ENCODE assay signal across 8 cellular contexts in the genomic region with DNA sequence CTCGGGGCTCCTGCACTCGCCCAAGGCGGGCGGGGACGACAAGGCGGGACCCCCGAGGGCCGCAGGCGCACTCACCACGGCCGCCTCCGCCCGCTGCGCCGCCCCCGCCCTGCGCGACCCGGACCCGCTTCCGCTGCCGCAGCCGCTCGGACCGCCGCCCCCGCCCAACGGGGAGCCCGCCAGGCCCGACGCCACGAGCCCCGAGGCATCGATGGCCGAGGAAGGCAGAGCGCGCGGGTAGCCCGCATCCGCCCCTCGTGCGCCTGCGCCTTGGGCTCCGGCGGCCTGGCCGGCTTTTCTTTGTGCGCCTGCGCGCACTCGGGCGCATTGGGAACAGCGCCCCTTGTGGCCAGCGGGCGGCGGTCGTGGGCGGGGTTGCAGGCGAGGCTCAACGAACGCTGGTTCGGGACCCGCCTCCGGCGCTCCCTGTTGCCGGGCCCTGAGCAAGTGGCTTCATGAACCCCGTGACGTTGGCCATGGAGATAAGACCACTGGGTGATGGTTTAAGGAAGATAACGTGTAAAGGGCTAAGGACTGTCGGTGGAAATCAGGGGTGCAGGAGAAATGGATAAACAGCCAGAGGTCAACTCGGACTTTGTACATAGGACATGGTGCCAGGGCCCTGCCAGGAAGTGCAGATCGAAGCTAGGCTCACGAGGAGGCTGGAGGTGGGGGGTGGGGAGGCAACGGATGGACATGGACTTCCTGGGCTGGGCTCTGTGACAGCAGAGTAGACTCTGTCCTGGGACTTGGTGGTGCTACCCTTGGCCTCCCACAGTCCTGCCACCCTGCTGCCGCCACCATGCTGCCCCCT. TPM values are rescaled to one million over a fixed set of nuclear protein-coding genes. Genes with fewer than 3 reads are reported as not detected.
DNase-seq lines count a peak whose midpoint lies in the region; ATAC-seq and TF ChIP-seq lines count a peak whose summit lies in the region.

A gene (plus strand): TSS at position 725 of the 814 bp plus-strand sequence. CDS start 78 bp downstream, at position 803.
A gene with protein sequence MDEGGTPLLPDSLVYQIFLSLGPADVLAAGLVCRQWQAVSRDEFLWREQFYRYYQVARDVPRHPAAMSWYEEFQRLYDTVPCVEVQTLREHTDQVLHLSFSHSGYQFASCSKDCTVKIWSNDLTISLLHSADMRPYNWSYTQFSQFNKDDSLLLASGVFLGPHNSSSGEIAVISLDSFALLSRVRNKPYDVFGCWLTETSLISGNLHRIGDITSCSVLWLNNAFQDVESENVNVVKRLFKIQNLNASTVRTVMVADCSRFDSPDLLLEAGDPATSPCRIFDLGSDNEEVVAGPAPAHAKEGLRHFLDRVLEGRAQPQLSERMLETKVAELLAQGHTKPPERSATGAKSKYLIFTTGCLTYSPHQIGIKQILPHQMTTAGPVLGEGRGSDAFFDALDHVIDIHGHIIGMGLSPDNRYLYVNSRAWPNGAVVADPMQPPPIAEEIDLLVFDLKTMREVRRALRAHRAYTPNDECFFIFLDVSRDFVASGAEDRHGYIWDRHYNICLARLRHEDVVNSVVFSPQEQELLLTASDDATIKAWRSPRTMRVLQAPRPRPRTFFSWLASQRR (minus strand): TSS at position 220 of the 814 bp plus-strand sequence. CDS start 655 bp downstream, outside the sequence.

- H3K18ac ChIP-seq in IMR-90 (ENCODE audit: low read depth, low read length): peak within 1 kb of the TSS; percentile 25; the same call in 1 of the 2 replicates

- H3K4ac ChIP-seq in IMR-90 (ENCODE audit: low read depth, low read length): peak within 1 kb of the TSS; percentile 88

- H3K9me3 ChIP-seq in IMR-90 (ENCODE audit: control insufficient read depth, insufficient read depth, low read length) (no peaks in the 10 kb centered on the region), esophagus (ENCODE audit: control insufficient read depth in 2 of 2, insufficient read depth in 1 of 2, low read depth in 1 of 2, low read length in 1 of 2) (no peaks in the 10 kb centered on the region), mucosa of rectum (ENCODE audit: control insufficient read depth in 2 of 2, low read length in 2 of 2) (no peaks in the 10 kb centered on the region)

- dilution Hi-C loops in IMR-90 (cut with HindIII; ENCODE audit: low sequenced_read_pairs, unreplicated experiment): no loop called here

- no peak within 1 kb of the TSS for H2BK15ac ChIP-seq in IMR-90 (ENCODE audit: low read depth, low read length)

- H2BK5ac ChIP-seq in IMR-90 (ENCODE audit: low read depth, low read length, poor library complexity, severe bottlenecking): peak within 1 kb of the TSS; percentile 88

- CTCF ChIA-PET in IMR-90 (lab: Yijun Ruan, JAX): interaction anchor here (0.6 to 1.0 kb wide), 3 partner anchors 13 to 42 kb away, joined by 3 to 4 read pairs (median 3); no protein-coding TSS in a partner anchor

- BruUV-seq in IMR-90 (replicated peaks; lab: Mats Ljungman, UMichigan): no TSS peak

- intact Hi-C loops in IMR-90 (cut with micrococcal nuclease): loop anchor here (2.0 kb wide), 1 partner anchor 96 kb away; a partner anchor contains a TSS

- H3K27ac ChIP-seq in IMR-90 (ENCODE audit: insufficient read depth, low read length): peak within 1 kb of the TSS; percentile 97
- H3K27ac ChIP-seq in esophagus (ENCODE audit: low read depth in 2 of 2, low read length in 1 of 2): peak within 1 kb of the TSS; percentile 84 to 89
- H3K27ac ChIP-seq in mucosa of rectum (ENCODE audit: low read depth in 2 of 2, low read length in 2 of 2): peak within 1 kb of the TSS; percentile 85 to 89

- H3K14ac ChIP-seq in IMR-90 (replicated peaks; ENCODE audit: low read depth, low read length): peak within 1 kb of the TSS; percentile 81

- H2BK120ac ChIP-seq in IMR-90 (ENCODE audit: low read depth, low read length): peak within 1 kb of the TSS; percentile 64; the same call in 1 of the 2 replicates

- H3K4me1 ChIP-seq in IMR-90 (ENCODE audit: control insufficient read depth, insufficient read depth, low read length): peaks cover 4% of the 10 kb centered on the region
- H3K4me1 ChIP-seq in esophagus (ENCODE audit: control insufficient read depth in 2 of 2, insufficient read depth in 2 of 2, low read length in 1 of 2): peaks cover 12 to 15% of the 10 kb centered on the region in 2 donors
- H3K4me1 ChIP-seq in mucosa of rectum (ENCODE audit: control insufficient read depth in 2 of 2, insufficient read depth in 2 of 2, low read length in 2 of 2): peaks cover 20 to 27% of the 10 kb centered on the region in 2 donors

- TF ChIP-seq CTCF in IMR-90 (conservative IDR thresholded peaks at IDR 0.05; ENCODE audit: low read depth, low read length): peak; percentile 98

- H2AK9ac ChIP-seq in IMR-90 (replicated peaks; ENCODE audit: low read depth, low read length, poor library complexity): peak within 1 kb of the TSS; percentile 100

- H3K9ac ChIP-seq in IMR-90 (ENCODE audit: low read depth, low read length): peak within 1 kb of the TSS; percentile 96
- H3K9ac ChIP-seq in mucosa of rectum (ENCODE audit: low read depth in 1 of 2, low read length in 2 of 2): peak within 1 kb of the TSS; percentile 75 to 82

- DNase-seq in DMS153 treated with DMSO at 0.1 percent for 48 hours (lab: John Stamatoyannopoulos, UW; ENCODE audit: unreplicated experiment) (peak; percentile 89), IMR-90 (peak; percentile 89), OCI-M1 (lab: John Stamatoyannopoulos, UW) (peak; percentile 97)
- peak; percentile 97 for DNase-seq in activated T-cell treated with anti-CD3 and anti-CD28 coated beads, Interleukin-2, amount 50 U/mL, for 1 hour
- DNase-seq in stimulated activated CD8-positive, alpha-beta memory T cell treated with anti-CD3 and anti-CD28 coated beads, Interleukin-4, amount 100 ng/mL, for 4 hours (ENCODE audit: low read depth in 2 of 2, low spot score in 1 of 2): peak; percentile 78 to 82

- peak within 1 kb of the TSS; percentile 85 for H2AK5ac ChIP-seq in IMR-90 (ENCODE audit: low read depth, low read length)

- 1% methylated on average over 66 of the region's 74 CpGs; no CpG with 5 or more reads in 1 of the 2 experiments for WGBS in IMR-90 (ENCODE audit: extremely low coverage in 2 of 2, insufficient read length in 1 of 2), 2 experiments
- 5 to 6% methylated on average over 60 to 74 of the region's 74 CpGs for WGBS in esophagus, 2 donors

- ATAC-seq in GM21528 (IDR thresholded peaks at IDR 0.05; ENCODE audit: low FRiP score, unreplicated experiment) (peak; percentile 61), IMR-90 (ENCODE audit: low read depth) (peak; percentile 91)

- peak within 1 kb of the TSS; percentile 68 for H4K91ac ChIP-seq in IMR-90 (ENCODE audit: insufficient read depth, low read depth, low read length)

- H3K27me3 ChIP-seq in IMR-90 (ENCODE audit: control insufficient read depth, insufficient read depth, low read length): no peaks in the 10 kb centered on the region
- no peaks in the 10 kb centered on the region for H3K27me3 ChIP-seq in esophagus (ENCODE audit: control insufficient read depth in 1 of 2, insufficient read depth in 2 of 2, low read length in 2 of 2)
- H3K27me3 ChIP-seq in mucosa of rectum (ENCODE audit: control insufficient read depth in 2 of 2, insufficient read depth in 2 of 2, low read length in 2 of 2): no peaks in the 10 kb centered on the region

- H4K5ac ChIP-seq in IMR-90 (ENCODE audit: low read depth, low read length): peak within 1 kb of the TSS; percentile 73

- peak within 1 kb of the TSS; percentile 56 for H3K23ac ChIP-seq in IMR-90 (ENCODE audit: low read depth, low read length)

- POLR2A ChIA-PET in IMR-90 (lab: Charles Lee; ENCODE audit: unreplicated experiment): no interaction called here

- peak; percentile 31 for TF ChIP-seq RAD21 in IMR-90 (IDR thresholded peaks at IDR 0.05; ENCODE audit: low read length)

- H4K8ac ChIP-seq in IMR-90 (ENCODE audit: low read depth in 2 of 2, low read length in 2 of 2): peak within 1 kb of the TSS; percentile 61 to 93; a peak in 2 of 4 replicates

- H3K79me1 ChIP-seq in IMR-90 (ENCODE audit: low read depth in 1 of 2, low read length in 2 of 2): peaks cover 5 to 35% of the 10 kb centered on the region in 2 experiments

- peak within 1 kb of the TSS; percentile 86 for H3K4me2 ChIP-seq in IMR-90 (ENCODE audit: low read depth, low read length)

- H3K4me3 ChIP-seq in IMR-90 (ENCODE audit: insufficient read depth, low read depth, low read length): peak within 1 kb of the TSS; percentile 79
- peak within 1 kb of the TSS; percentile 81 to 94 for H3K4me3 ChIP-seq in esophagus (ENCODE audit: low read depth in 1 of 2, low read length in 2 of 2)
- H3K4me3 ChIP-seq in mucosa of rectum (ENCODE audit: low read length in 2 of 2): peak within 1 kb of the TSS; percentile 82 to 85

- H4K20me1 ChIP-seq in IMR-90 (ENCODE audit: insufficient read depth, low read length): peaks cover 22% of the 10 kb centered on the region

- no peak within 1 kb of the TSS for H2BK20ac ChIP-seq in IMR-90 (ENCODE audit: low read depth, low read length)

- TF ChIP-seq POLR2A in IMR-90 (IDR thresholded peaks at IDR 0.05; ENCODE audit: low read depth, low read length): no peak; the same call in 1 of the 2 replicates

- H3K9me1 ChIP-seq in IMR-90 (ENCODE audit: insufficient read depth, low read length): peaks cover 8% of the 10 kb centered on the region

- peak within 1 kb of the TSS; percentile 91 for H2AFZ ChIP-seq in IMR-90 (replicated peaks; ENCODE audit: low read length, poor library complexity)

- H3K56ac ChIP-seq in IMR-90 (ENCODE audit: extremely low read depth, insufficient read depth, low read length): no peak within 1 kb of the TSS

- in situ Hi-C loops in IMR-90 (cut with MboI; ENCODE audit: low sequenced_read_pairs): no loop called here

- peaks cover 33% of the 10 kb centered on the region for H3K36me3 ChIP-seq in IMR-90 (ENCODE audit: control insufficient read depth, insufficient read depth, low read length)
- peaks cover 12 to 36% of the 10 kb centered on the region in 2 donors for H3K36me3 ChIP-seq in esophagus (ENCODE audit: control insufficient read depth in 2 of 2, insufficient read depth in 2 of 2, low read length in 1 of 2)
- peaks cover 31 to 32% of the 10 kb centered on the region in 2 donors for H3K36me3 ChIP-seq in mucosa of rectum (ENCODE audit: control insufficient read depth in 2 of 2, insufficient read depth in 2 of 2, low read length in 2 of 2)

TF ChIP-seq in IMR-90, 13 proteins besides CTCF, POLR2A, EP300 and RAD21 (continues in another document):
- peak; percentile 98 for TF ChIP-seq MAZ (IDR thresholded peaks at IDR 0.05; ENCODE audit: borderline replicate concordance, low read depth, low read length)
- TF ChIP-seq RCOR1 (IDR thresholded peaks at IDR 0.05; ENCODE audit: insufficient replicate concordance, low read length): peak; percentile 93

RNA-seq across cellular contexts. Expression of the first gene that starts in this region (rescaled TPM):
- total RNA-seq in IMR-90 (2012; rRNA removed): not detected in 2 replicates
- polyA plus RNA-seq in IMR-90 (2012; rRNA removed) (0.37 and 0.80 TPM in 2 replicates), esophagus (1 to 10 TPM; 1.2 to 1.8 TPM)
- 0.35 TPM in 1 of 2 replicates, not detected in the other for polyA plus RNA-seq in IMR-90 (2012; cell fraction: cytosol; rRNA removed)
- polyA plus RNA-seq in IMR-90 (2012; cell fraction: nucleus; rRNA removed; ENCODE audit: low replicate concordance): 3.0 and 9.7 TPM in 2 replicates

RNA-seq across cellular contexts. Expression of the second gene that starts in this region (rescaled TPM):
- total RNA-seq in IMR-90 (2012; rRNA removed): 65.1 and 72.2 TPM in 2 replicates
- 80.2 and 95.4 TPM in 2 replicates for polyA plus RNA-seq in IMR-90 (2012; rRNA removed)
- polyA plus RNA-seq in IMR-90 (2012; cell fraction: cytosol; rRNA removed): 49.2 and 116 TPM in 2 replicates
- 316 and 1,080 TPM in 2 replicates for polyA plus RNA-seq in IMR-90 (2012; cell fraction: nucleus; rRNA removed; ENCODE audit: low replicate concordance)
- polyA plus RNA-seq in esophagus: 10 to 100 TPM; 91.4 to 97.3 TPM

Comparison
In these comparisons a context has a peak if more than half of its experiments do, and no peak if none do; other contexts are left out.
1. Peak in every context shown above with its lines: DNase-seq, ATAC-seq, H3K4me3 ChIP-seq and H3K27ac ChIP-seq.